ENCODE assay signal across 1 cellular context in the genomic region with DNA sequence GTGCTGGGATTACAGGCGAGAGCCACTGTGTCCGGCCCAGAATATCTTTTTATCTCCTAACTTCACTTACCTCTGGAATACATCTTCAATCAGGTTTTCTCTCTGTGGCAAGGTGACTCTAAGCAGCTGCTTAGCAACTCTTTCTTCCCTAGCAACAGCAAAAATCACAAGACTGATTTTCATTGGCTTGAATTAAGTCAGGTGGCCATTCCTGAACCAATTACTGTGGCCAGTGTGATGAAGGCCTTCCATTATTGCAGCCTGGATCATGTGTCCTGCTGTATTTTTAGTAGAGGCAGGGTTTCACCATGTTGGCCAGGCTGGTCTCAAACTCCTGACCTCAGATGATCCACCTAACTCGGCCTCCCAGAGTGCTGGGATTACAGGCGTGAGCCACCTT.
TF ChIP-seq lines count a peak whose summit lies in the region.

No MANE protein-coding gene starts in this region.

TF ChIP-seq in GM23338, 12 proteins besides CTCF, POLR2A, EP300 and RAD21 (continued from another document):
- peak; percentile 44; the same call in 1 of the 2 replicates for TF ChIP-seq POLR2AphosphoS5 (IDR thresholded peaks at IDR 0.05; ENCODE audit: low read depth)
